Comparison of ENCODE assay signal across 9 cellular contexts in the genomic region with DNA sequence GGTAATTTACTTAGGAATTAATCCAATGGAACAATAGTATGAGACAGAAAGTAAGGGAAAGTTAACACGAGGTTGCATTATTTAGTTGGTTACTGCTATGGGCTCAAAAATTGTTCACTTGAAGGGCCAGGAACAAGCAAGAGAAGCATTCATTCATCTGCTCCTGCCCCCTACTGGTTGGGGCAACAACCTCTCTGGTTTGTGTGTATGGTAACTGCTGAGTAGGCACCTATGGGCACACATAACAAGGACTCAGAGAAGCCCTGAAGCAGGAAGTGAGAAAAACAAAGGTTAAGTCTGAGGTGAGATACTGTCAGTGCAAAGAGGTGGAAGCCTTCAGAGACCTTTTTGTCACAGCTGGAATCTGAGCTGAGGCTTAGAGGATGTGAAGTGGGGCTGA. TPM values are rescaled to one million over a fixed set of nuclear protein-coding genes. Genes with fewer than 3 reads are reported as not detected.
A peak's percentile ranks its signal among the peaks of the same experiment; 100 is the strongest.
DNase-seq lines count a peak whose midpoint lies in the region; ATAC-seq and TF ChIP-seq lines count a peak whose summit lies in the region.
"Had no signal": no experiment of that assay in that cellular context is flagged by ENCODE, and none has a peak within 500 bp of the region (broad histone marks: within the 10 kb centered on the region; RNA-seq: fewer than 3 reads in every experiment).

No MANE protein-coding gene starts in this region.

- no peak overlapping the region for H3K27ac ChIP-seq in OCI-LY3 (ENCODE audit: low read length)
- no peak overlapping the region for H3K27ac ChIP-seq in esophagus squamous epithelium
- no peak overlapping the region for H3K27ac ChIP-seq in upper lobe of right lung
- H3K27ac ChIP-seq in vagina: no peak overlapping the region
- H3K27ac ChIP-seq: BLaER1 had no signal

- no peaks in the 10 kb centered on the region for H3K9me3 ChIP-seq in OCI-LY3 (ENCODE audit: insufficient read depth, low read length)
- no peaks in the 10 kb centered on the region for H3K9me3 ChIP-seq in esophagus squamous epithelium
- no peaks in the 10 kb centered on the region for H3K9me3 ChIP-seq in upper lobe of right lung
- H3K9me3 ChIP-seq in vagina: no peaks in the 10 kb centered on the region
- H3K9me3 ChIP-seq: BLaER1 had no signal

- H2AFZ ChIP-seq in OCI-LY3 (ENCODE audit: low read depth, low read length): 0 out of 2 replicates have a peak overlapping the region, but pooled peaks have one; percentile 13

- intact Hi-C loops in esophagus squamous epithelium (cut with DNase I): loop anchor here (5.0 kb wide), 3 partner anchors 143 to 258 kb away; no protein-coding TSS in a partner anchor
- intact Hi-C loops in upper lobe of right lung (cut with DNase I): no loop called here
- intact Hi-C loops in vagina (cut with DNase I): loop anchor here (10.0 kb wide), 2 partner anchors 165 to 255 kb away; no protein-coding TSS in a partner anchor

- DNase-seq in NCI-H2107 treated with DMSO at 0.1 percent for 48 hours (lab: John Stamatoyannopoulos, UW; ENCODE audit: unreplicated experiment) (peak; percentile 5), NCI-H2107 (lab: John Stamatoyannopoulos, UW) (no peak), esophagus squamous epithelium (lab: John Stamatoyannopoulos, UW) (no peak), upper lobe of right lung (no peak), vagina (ENCODE audit: extremely low spot score in 2 of 2) (no peak), SW 1271 (lab: John Stamatoyannopoulos, UW) (no peak)

- H3K9ac ChIP-seq in OCI-LY3 (ENCODE audit: low read length): no peak overlapping the region
- H3K9ac ChIP-seq: BLaER1 had no signal

- H3K36me3 ChIP-seq in OCI-LY3 (replicated peaks; ENCODE audit: low read depth, low read length) (no peaks in the 10 kb centered on the region), esophagus squamous epithelium (no peaks in the 10 kb centered on the region), upper lobe of right lung (no peaks in the 10 kb centered on the region), vagina (no peaks in the 10 kb centered on the region)
- H3K36me3 ChIP-seq: BLaER1 had no signal

- H3K4me1 ChIP-seq in OCI-LY3 (ENCODE audit: low read length) (peaks cover 30% of the 10 kb centered on the region), esophagus squamous epithelium (peaks cover 0 to 7% (median 0%) of the 10 kb centered on the region in 3 donors), upper lobe of right lung (no peaks in the 10 kb centered on the region), vagina (no peaks in the 10 kb centered on the region)
- H3K4me1 ChIP-seq: BLaER1 had no signal

- no peak overlapping the region for H3K4me2 ChIP-seq in OCI-LY3 (ENCODE audit: low read length)
- H3K4me2 ChIP-seq: BLaER1 had no signal

- WGBS in esophagus squamous epithelium, 2 donors: 43 to 64% methylated on average over 1 of the region's 1 CpG

- TF ChIP-seq CTCF in OCI-LY3 (IDR thresholded peaks at IDR 0.05; ENCODE audit: low read depth, low read length) (peak; percentile 63), esophagus squamous epithelium (IDR thresholded peaks at IDR 0.05) (peak in 4 of 6 experiments; percentile 29 to 66 (median 32)), upper lobe of right lung (IDR thresholded peaks at IDR 0.05) (peak; percentile 33), vagina (IDR thresholded peaks at IDR 0.05) (no peak)

- H3K79me2 ChIP-seq in OCI-LY3 (ENCODE audit: low read length): no peaks in the 10 kb centered on the region

- no peaks in the 10 kb centered on the region for H4K20me1 ChIP-seq in OCI-LY3 (ENCODE audit: insufficient read depth, low read length)
- H4K20me1 ChIP-seq: BLaER1 had no signal

- TF ChIP-seq POLR2A in esophagus squamous epithelium (IDR thresholded peaks at IDR 0.05): no peak
- no peak for TF ChIP-seq POLR2A in vagina (IDR thresholded peaks at IDR 0.05)

- H3K27me3 ChIP-seq in OCI-LY3 (ENCODE audit: low read depth, low read length): no peaks in the 10 kb centered on the region
- peaks cover 0 to 9% (median 0%) of the 10 kb centered on the region in 4 donors for H3K27me3 ChIP-seq in esophagus squamous epithelium
- H3K27me3 ChIP-seq in upper lobe of right lung: no peaks in the 10 kb centered on the region
- no peaks in the 10 kb centered on the region for H3K27me3 ChIP-seq in vagina
- H3K27me3 ChIP-seq: BLaER1 had no signal

- H3K4me3 ChIP-seq in OCI-LY3 (ENCODE audit: low read length) (no peak overlapping the region), esophagus squamous epithelium (no peak overlapping the region), upper lobe of right lung (no peak overlapping the region), vagina (no peak overlapping the region)
- H3K4me3 ChIP-seq: BLaER1 had no signal

- ATAC-seq in GM21723 (IDR thresholded peaks at IDR 0.05; ENCODE audit: unreplicated experiment) (peak; percentile 63), upper lobe of right lung (peak; percentile 58)

RNA-seq across cellular contexts. Expression of gene RANBP6, which starts 34.4 kb away (rescaled TPM):
- total RNA-seq in esophagus squamous epithelium (10 to 100 TPM in 2 of 4 donors, 1 to 10 TPM in 2; 5.9 to 17.7 (median 10.9) TPM), upper lobe of right lung (14.8 TPM), vagina (10.1 TPM)

Comparison
In these comparisons a context has a peak if more than half of its experiments do, and no peak if none do; other contexts are left out.
1. CTCF ChIP-seq: peak in OCI-LY3 (single experiment), esophagus squamous epithelium (4 of 6) and upper lobe of right lung (single experiment); none in vagina (0 of 3).